In the genomic region with DNA sequence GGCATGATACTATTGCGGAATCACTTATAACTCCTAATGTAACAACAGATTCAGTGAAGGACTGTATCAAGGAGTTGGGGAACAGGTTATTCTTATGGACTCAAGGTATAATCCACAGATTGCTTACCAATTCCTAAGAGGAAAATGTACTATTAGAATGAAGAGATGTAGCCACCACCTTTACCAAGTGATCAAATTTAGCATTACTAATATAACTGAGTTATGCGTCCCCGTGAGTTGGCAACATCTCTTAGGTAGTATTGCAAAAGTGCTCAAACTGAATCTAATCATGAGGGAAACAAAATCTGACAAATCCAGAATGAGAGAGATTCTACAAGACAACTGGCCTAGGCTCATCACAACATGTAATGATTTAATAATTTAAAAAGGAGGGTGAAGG, we compare ENCODE assay signal across 8 cellular contexts. TPM values are rescaled to one million over a fixed set of nuclear protein-coding genes. Genes with fewer than 3 reads are reported as not detected.
DNase-seq lines count a peak whose midpoint lies in the region; ATAC-seq, FAIRE-seq and TF ChIP-seq lines count a peak whose summit lies in the region.

No MANE protein-coding gene starts in this region.

- in situ Hi-C loops in KBM-7 (cut with MboI; ENCODE audit: low pct_unique_long_range_greater_than_20kb, low sequenced_read_pairs), result no loop called here

- no peaks in the 10 kb centered on the region for H3K27me3 ChIP-seq in CD4-positive, alpha-beta memory T cell (ENCODE audit: insufficient read depth, low read length)
- H3K27me3 ChIP-seq in bronchial epithelial cell (ENCODE audit: control insufficient read depth, insufficient read depth, low read length) (no peaks in the 10 kb centered on the region), uterus (no peaks in the 10 kb centered on the region)

- no peaks in the 10 kb centered on the region for H3K9me3 ChIP-seq in CD4-positive, alpha-beta memory T cell (ENCODE audit: control insufficient read depth in 1 of 2, low read length in 2 of 2)
- no peaks in the 10 kb centered on the region for H3K9me3 ChIP-seq in uterus

- H3K36me3 Mint-ChIP-seq in CD4-positive, alpha-beta memory T cell, result peaks cover 0 to 19% of the 10 kb centered on the region in 2 donors
- H3K36me3 Mint-ChIP-seq in nephron progenitor cell (ENCODE audit: low read depth), result peaks cover 24% of the 10 kb centered on the region

- ATAC-seq in GM18858 (IDR thresholded peaks at IDR 0.05; ENCODE audit: unreplicated experiment), result no peak

- H3K4me3 Mint-ChIP-seq in CD4-positive, alpha-beta memory T cell, result peak overlapping the region; percentile 99 to 100 (median 99)
- peak overlapping the region; percentile 98 for H3K4me3 Mint-ChIP-seq in nephron progenitor cell

- peak overlapping the region; percentile 89 to 99 (median 96) for H3K27ac Mint-ChIP-seq in CD4-positive, alpha-beta memory T cell
- no peak overlapping the region for H3K27ac Mint-ChIP-seq in nephron progenitor cell

- intact Hi-C loops in CD4-positive, alpha-beta memory T cell (cut with micrococcal nuclease), result no loop called here
- intact Hi-C loops in uterus (cut with DNase I; ENCODE audit: low total_unique reads), result no loop called here

- CTCF ChIA-PET in CD4-positive, alpha-beta memory T cell (lab: Charles Lee; ENCODE audit: partially characterized antibody), result interaction anchor here (1.1 to 3.1 kb wide), 6 partner anchors 8 to 313 kb away, joined by 3 to 16 read pairs (median 6); no protein-coding TSS in a partner anchor

- H3K36me3 ChIP-seq in CD4-positive, alpha-beta memory T cell (ENCODE audit: insufficient read depth, low read length), result no peaks in the 10 kb centered on the region
- H3K36me3 ChIP-seq in bronchial epithelial cell (ENCODE audit: control insufficient read depth, insufficient read depth, low read length) (peaks cover 8% of the 10 kb centered on the region), uterus (no peaks in the 10 kb centered on the region)

- peaks cover 40 to 48% (median 45%) of the 10 kb centered on the region in 4 donors for H3K4me1 Mint-ChIP-seq in CD4-positive, alpha-beta memory T cell
- H3K4me1 Mint-ChIP-seq in nephron progenitor cell, result peaks cover 44% of the 10 kb centered on the region

- peak overlapping the region; percentile 64 for H3K27ac ChIP-seq in CD4-positive, alpha-beta memory T cell (ENCODE audit: low read depth, low read length)
- peak overlapping the region in 1 of 2 donors; percentile 78 for H3K27ac ChIP-seq in uterus

- POLR2A ChIA-PET in CD4-positive, alpha-beta memory T cell (lab: Charles Lee; ENCODE audit: partially characterized antibody), result interaction anchor here (1.1 to 1.4 kb wide), 3 partner anchors 18 to 276 kb away, joined by 4 to 8 read pairs (median 7); a partner anchor contains a TSS

- H3K27me3 Mint-ChIP-seq in CD4-positive, alpha-beta memory T cell, result peaks cover 0 to 8% of the 10 kb centered on the region in 2 donors
- H3K27me3 Mint-ChIP-seq in nephron progenitor cell (ENCODE audit: low read depth, poor library complexity), result no peaks in the 10 kb centered on the region

- no peak for TF ChIP-seq POLR2A in uterus (IDR thresholded peaks at IDR 0.05)

- DNase-seq in CD4-positive, alpha-beta memory T cell, result no peak
- DNase-seq in LNCaP clone FGC (ENCODE audit: low read depth) (no peak), bronchial epithelial cell (ENCODE audit: low read depth) (peak; percentile 66), nephron progenitor cell (no peak), uterus (no peak), KBM-7 (no peak), NCI-H2081 (lab: John Stamatoyannopoulos, UW) (no peak)

- no peak for FAIRE-seq in bronchial epithelial cell (lab: Jason Lieb, UNC)

- H3K4me1 ChIP-seq in CD4-positive, alpha-beta memory T cell (ENCODE audit: insufficient read depth, low read length), result peaks cover 31% of the 10 kb centered on the region
- H3K4me1 ChIP-seq in uterus, result peaks cover 0 to 4% of the 10 kb centered on the region in 2 donors

- no peak for TF ChIP-seq CTCF in LNCaP clone FGC (IDR thresholded peaks at IDR 0.05; ENCODE audit: control insufficient read depth, extremely low read depth, insufficient read depth)
- no peak for TF ChIP-seq CTCF in bronchial epithelial cell (IDR thresholded peaks at IDR 0.05; ENCODE audit: insufficient read depth, low read length, severe bottlenecking)
- no peak for TF ChIP-seq CTCF in nephron progenitor cell (IDR thresholded peaks at IDR 0.05)
- no peak for TF ChIP-seq CTCF in uterus (IDR thresholded peaks at IDR 0.05)

- H3K4me3 ChIP-seq in CD4-positive, alpha-beta memory T cell (ENCODE audit: low read length in 2 of 2), result no peak overlapping the region
- H3K4me3 ChIP-seq in LNCaP clone FGC (ENCODE audit: low read depth, low read length) (peak overlapping the region; percentile 87; the same call in 1 of the 2 replicates), bronchial epithelial cell (ENCODE audit: low read depth, low read length) (no peak overlapping the region), uterus (peak overlapping the region in 1 of 2 donors; percentile 80)

- peaks cover 0 to 4% (median 0%) of the 10 kb centered on the region in 8 donors for H3K9me3 Mint-ChIP-seq in CD4-positive, alpha-beta memory T cell
- peaks cover 10% of the 10 kb centered on the region for H3K9me3 Mint-ChIP-seq in nephron progenitor cell

RNA-seq across cellular contexts. Expression of a gene that starts 0.8 kb away (rescaled TPM):
- 10 to 100 TPM; 24.0 to 24.4 TPM for total RNA-seq in CD4-positive, alpha-beta memory T cell
- 10 to 100 TPM in 1 of 2 donors, 1 to 10 TPM in 1; 5.4 to 11.1 TPM for polyA plus RNA-seq in CD4-positive, alpha-beta memory T cell
- 10.0 and 12.8 TPM in 2 replicates for total RNA-seq in bronchial epithelial cell
- 10 to 100 TPM; 10.2 to 39.7 (median 14.6) TPM for total RNA-seq in uterus

RNA-seq across cellular contexts. Expression of a gene that starts 47.8 kb away (rescaled TPM):
- not detected for total RNA-seq in CD4-positive, alpha-beta memory T cell
- polyA plus RNA-seq in CD4-positive, alpha-beta memory T cell, result not detected
- total RNA-seq in bronchial epithelial cell, result 394 and 699 TPM in 2 replicates
- 10 to 100 TPM in 2 of 4 donors, 1 to 10 TPM in 2; 3.8 to 28.3 (median 9.0) TPM for total RNA-seq in uterus

Comparison
In these comparisons a context has a peak if more than half of its experiments do, and no peak if none do; other contexts are left out.
1. RNA of a gene that starts 47.8 kb away (total RNA-seq): 394 to 699 TPM in bronchial epithelial cell; 3.8 to 28.3 TPM in uterus and not detected in CD4-positive, alpha-beta memory T cell; every median in the first group is over 10 times any median in the second.